ENCODE assay signal across 29 cellular contexts in the genomic region with DNA sequence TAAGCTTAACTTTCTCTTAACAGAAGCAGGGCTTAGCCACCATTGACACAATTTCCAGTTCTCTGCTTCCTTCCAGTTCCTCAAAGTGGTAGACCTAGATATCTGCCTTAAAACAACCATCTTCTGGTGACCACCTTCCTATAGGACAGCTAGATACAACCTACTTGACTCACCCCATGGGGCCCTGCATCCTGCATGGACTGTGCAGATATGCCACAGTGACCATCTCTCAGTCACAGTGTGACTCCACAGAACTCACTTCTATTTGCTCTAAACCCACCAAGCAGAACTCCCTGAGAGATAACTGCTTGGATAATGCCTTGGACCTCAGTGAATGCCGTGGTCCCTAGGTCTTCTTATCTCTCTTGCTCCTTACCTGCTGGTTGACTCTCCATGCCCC.
DNase-seq lines count a peak whose midpoint lies in the region; ATAC-seq and TF ChIP-seq lines count a peak whose summit lies in the region.
"Had no signal": no experiment of that assay in that cellular context is flagged by ENCODE, and none has a peak within 500 bp of the region (broad histone marks: within the 10 kb centered on the region; RNA-seq: fewer than 3 reads in every experiment).

No MANE protein-coding gene starts in this region.

- no peak for ATAC-seq in GM19452 (IDR thresholded peaks at IDR 0.05; ENCODE audit: unreplicated experiment)
- ATAC-seq: A549; CD8-positive, alpha-beta T cell had no signal

- no peak for TF ChIP-seq CTCF in coronary artery (IDR thresholded peaks at IDR 0.05)

- DNase-seq in CMK (ENCODE audit: low read depth) = peak; percentile 95
- DNase-seq in OCI-M1 (lab: John Stamatoyannopoulos, UW) = peak; percentile 83
- DNase-seq in coronary artery (ENCODE audit: low spot score) = no peak
- DNase-seq: 8988T; ACHN; AML-193; BE2C; C1 segment of cervical spinal cord; Caco-2; Calu3; CD4-positive, alpha-beta memory T cell; CD4-positive, alpha-beta T cell; CD4-positive, CD25-positive, alpha-beta regulatory T cell; CD8-positive, alpha-beta memory T cell; CD8-positive, alpha-beta T cell; COR-L47; DMS 273 treated with DMSO at 0.1 percent for 48 hours; DMS153; DMS53; DMS79; DMS79 treated with DMSO at 0.1 percent for 48 hours; DND-41; EL had no signal

- H3K4me3 ChIP-seq in coronary artery = no peak overlapping the region
- H3K4me3 ChIP-seq: A549; BLaER1; BLaER1 treated with 17β-estradiol and CSF1 and Interleukin-3, amounts not matched to agents 10 nM and 100 nM had no signal

- no peak overlapping the region for H3K27ac ChIP-seq in coronary artery
- H3K27ac ChIP-seq: 22Rv1; A549; BLaER1; BLaER1 treated with 17β-estradiol and CSF1 and Interleukin-3, amounts not matched to agents 10 nM and 100 nM; C4-2B had no signal
